6 cellular contexts compared by ENCODE assay signal in genomic region chr14:105476937-105477658, GRCh38. TPM values are rescaled to one million over a fixed set of nuclear protein-coding genes. Genes with fewer than 3 reads are reported as not detected.
A peak's percentile ranks its signal among the peaks of the same experiment; 100 is the strongest.
DNase-seq lines count a peak whose midpoint lies in the region; ATAC-seq and TF ChIP-seq lines count a peak whose summit lies in the region.

No MANE protein-coding gene starts in this region.

- peak overlapping the region; percentile 82 for H3K27ac ChIP-seq in Panc1 (ENCODE audit: low read length)
- peak overlapping the region; percentile 92 to 99 (median 94) for H3K27ac ChIP-seq in esophagus muscularis mucosa (replicated peaks in 1 of 4)
- peak overlapping the region; percentile 82 for H3K27ac ChIP-seq in skeletal muscle tissue (ENCODE audit: low read depth, low read length)

- no TSS peak for BruUV-seq in Panc1 (replicated peaks; lab: Mats Ljungman, UMichigan)

- POLR2A ChIA-PET in Panc1 (lab: Charles Lee): no interaction called here

- H3K9me3 ChIP-seq in Panc1 (ENCODE audit: control insufficient read depth, insufficient read depth, low read depth, low read length) (no peaks in the 10 kb centered on the region), esophagus muscularis mucosa (no peaks in the 10 kb centered on the region), skeletal muscle tissue (ENCODE audit: control insufficient read depth in 3 of 3, low read length in 3 of 3) (no peaks in the 10 kb centered on the region)

- in situ Hi-C loops in Panc1 (cut with HindIII; ENCODE audit: low pct_unique_long_range_greater_than_20kb, low sequenced_read_pairs): no loop called here

- 20% methylated on average over 9 of the region's 15 CpGs for WGBS in esophagus muscularis mucosa

- peaks cover 42% of the 10 kb centered on the region for H3K4me1 ChIP-seq in Panc1 (ENCODE audit: control insufficient read depth, insufficient read depth, low read length)
- H3K4me1 ChIP-seq in esophagus muscularis mucosa: peaks cover 68 to 94% (median 92%) of the 10 kb centered on the region in 4 donors
- peaks cover 47 to 62% (median 62%) of the 10 kb centered on the region in 3 donors for H3K4me1 ChIP-seq in skeletal muscle tissue (ENCODE audit: control insufficient read depth in 3 of 3, insufficient read depth in 3 of 3, low read length in 3 of 3)

- CTCF ChIA-PET in Panc1 (lab: Charles Lee): no interaction called here

- H3K36me3 ChIP-seq in Panc1 (ENCODE audit: control insufficient read depth, insufficient read depth, low read length) (no peaks in the 10 kb centered on the region; the same call in 1 of the 2 replicates), esophagus muscularis mucosa (peaks cover 3 to 32% (median 20%) of the 10 kb centered on the region in 4 donors), skeletal muscle tissue (ENCODE audit: control insufficient read depth in 3 of 3, insufficient read depth in 3 of 3, low read length in 3 of 3) (no peaks in the 10 kb centered on the region)

- TF ChIP-seq EP300 in esophagus muscularis mucosa (IDR thresholded peaks at IDR 0.05): no peak

- no peak for ATAC-seq in Panc1
- no peak for ATAC-seq in GM21786 (IDR thresholded peaks at IDR 0.05; ENCODE audit: unreplicated experiment)
- ATAC-seq in GM21360 (IDR thresholded peaks at IDR 0.05; ENCODE audit: unreplicated experiment): no peak

- no peak for TF ChIP-seq CTCF in Panc1 (IDR thresholded peaks at IDR 0.05)
- TF ChIP-seq CTCF in esophagus muscularis mucosa (IDR thresholded peaks at IDR 0.05): no peak

- H3K4me3 ChIP-seq in Panc1 (ENCODE audit: low read depth in 2 of 2, low read length in 2 of 2): peak overlapping the region; percentile 65 to 67
- H3K4me3 ChIP-seq in esophagus muscularis mucosa: peak overlapping the region; percentile 94 to 99 (median 98)
- peak overlapping the region; percentile 66 to 78 (median 67) for H3K4me3 ChIP-seq in skeletal muscle tissue (ENCODE audit: low read length in 3 of 3)

- no peak for DNase-seq in Panc1 (ENCODE audit: low read depth, low spot score)
- DNase-seq in esophagus muscularis mucosa (ENCODE audit: extremely low spot score): no peak
- DNase-seq in activated gamma-delta T cell treated with Interleukin-2 at 50 U/mL for 16 hours: no peak

- TF ChIP-seq POLR2A in esophagus muscularis mucosa (IDR thresholded peaks at IDR 0.05; ENCODE audit: low read depth): no peak

- H3K27me3 ChIP-seq in Panc1 (ENCODE audit: control insufficient read depth, insufficient read depth, low read length): no peaks in the 10 kb centered on the region
- H3K27me3 ChIP-seq in esophagus muscularis mucosa: peaks cover 0 to 3% (median 0%) of the 10 kb centered on the region in 4 donors
- peaks cover 0 to 17% (median 0%) of the 10 kb centered on the region in 3 donors for H3K27me3 ChIP-seq in skeletal muscle tissue (ENCODE audit: control insufficient read depth in 3 of 3, insufficient read depth in 3 of 3, low read length in 3 of 3)

- intact Hi-C loops in Panc1 (cut with micrococcal nuclease; ENCODE audit: unreplicated experiment) (no loop called here), esophagus muscularis mucosa (cut with DNase I) (no loop called here)

- H3K9ac ChIP-seq in skeletal muscle tissue (ENCODE audit: low read depth in 1 of 3, low read length in 3 of 3): peak overlapping the region; percentile 70 to 78 (median 70)

RNA-seq across cellular contexts. Expression of gene CRIP2, which starts 2.5 kb away (rescaled TPM):
- total RNA-seq in Panc1 (2021; ENCODE audit: unreplicated experiment) (280 TPM), esophagus muscularis mucosa (100 to 1,000 TPM; 283 to 578 (median 392) TPM), skeletal muscle tissue (77.8 TPM)
- 1,001 TPM for polyA plus RNA-seq in Panc1 (2012; ENCODE audit: insufficient read length)

RNA-seq across cellular contexts. Expression of gene CRIP1, which starts 9.6 kb away (rescaled TPM):
- total RNA-seq in Panc1 (2021; ENCODE audit: unreplicated experiment) (1,056 TPM), esophagus muscularis mucosa (100 to 1,000 TPM in 1 of 4 donors, 10 to 100 TPM in 3; 34.0 to 110 (median 54.6) TPM), skeletal muscle tissue (5.2 TPM)
- 2,110 TPM for polyA plus RNA-seq in Panc1 (2012; ENCODE audit: insufficient read length)

RNA-seq across cellular contexts. Expression of gene TEDC1, which starts 13.9 kb away (rescaled TPM):
- 47.8 TPM for total RNA-seq in Panc1 (2021; ENCODE audit: unreplicated experiment)
- polyA plus RNA-seq in Panc1 (2012; ENCODE audit: insufficient read length): 42.5 TPM
- 1 to 10 TPM; 3.8 to 6.6 (median 4.7) TPM for total RNA-seq in esophagus muscularis mucosa
- 2.1 TPM for total RNA-seq in skeletal muscle tissue

RNA-seq across cellular contexts. Expression of gene TMEM121, which starts 49.3 kb away (rescaled TPM):
- 4.6 TPM for total RNA-seq in Panc1 (2021; ENCODE audit: unreplicated experiment)
- 8.4 TPM for polyA plus RNA-seq in Panc1 (2012; ENCODE audit: insufficient read length)
- total RNA-seq in esophagus muscularis mucosa: 10 to 100 TPM in 1 of 4 donors, 1 to 10 TPM in 3; 2.9 to 13.0 (median 5.4) TPM
- 3.1 TPM for total RNA-seq in skeletal muscle tissue

RNA-seq across cellular contexts. Expression of gene MTA1, which starts 57.5 kb away (rescaled TPM):
- 105 TPM for total RNA-seq in Panc1 (2021; ENCODE audit: unreplicated experiment)
- 102 TPM for polyA plus RNA-seq in Panc1 (2012; ENCODE audit: insufficient read length)
- total RNA-seq in esophagus muscularis mucosa: 10 to 100 TPM; 49.0 to 94.2 (median 67.9) TPM
- total RNA-seq in skeletal muscle tissue: 19.3 TPM
